Comparison of ENCODE assay signal across 1 cellular context in genomic region chr5:103569313-103570060, GRCh38.
TF ChIP-seq lines count a peak whose summit lies in the region.

No MANE protein-coding gene starts in this region.

TF ChIP-seq in GM23338, 12 proteins besides CTCF, POLR2A, EP300 and RAD21 (continued from another document):
- TF ChIP-seq STAT1 (IDR thresholded peaks at IDR 0.05; ENCODE audit: unreplicated experiment), result no peak
- TF ChIP-seq ZNF114 (CRISPR knock-in tag; IDR thresholded peaks at IDR 0.05), result no peak
- TF ChIP-seq CREB1 (CRISPR knock-in tag; IDR thresholded peaks at IDR 0.05; ENCODE audit: low read depth), result no peak
- TF ChIP-seq POLR2AphosphoS5 (IDR thresholded peaks at IDR 0.05; ENCODE audit: low read depth), result no peak
- TF ChIP-seq JUNB (IDR thresholded peaks at IDR 0.05; ENCODE audit: unreplicated experiment), result no peak
- no peak for TF ChIP-seq ZNF331 (CRISPR knock-in tag; IDR thresholded peaks at IDR 0.05; ENCODE audit: low read depth)
- no peak for TF ChIP-seq NANOG (IDR thresholded peaks at IDR 0.05; ENCODE audit: borderline replicate concordance)
- TF ChIP-seq, protein P1, sequence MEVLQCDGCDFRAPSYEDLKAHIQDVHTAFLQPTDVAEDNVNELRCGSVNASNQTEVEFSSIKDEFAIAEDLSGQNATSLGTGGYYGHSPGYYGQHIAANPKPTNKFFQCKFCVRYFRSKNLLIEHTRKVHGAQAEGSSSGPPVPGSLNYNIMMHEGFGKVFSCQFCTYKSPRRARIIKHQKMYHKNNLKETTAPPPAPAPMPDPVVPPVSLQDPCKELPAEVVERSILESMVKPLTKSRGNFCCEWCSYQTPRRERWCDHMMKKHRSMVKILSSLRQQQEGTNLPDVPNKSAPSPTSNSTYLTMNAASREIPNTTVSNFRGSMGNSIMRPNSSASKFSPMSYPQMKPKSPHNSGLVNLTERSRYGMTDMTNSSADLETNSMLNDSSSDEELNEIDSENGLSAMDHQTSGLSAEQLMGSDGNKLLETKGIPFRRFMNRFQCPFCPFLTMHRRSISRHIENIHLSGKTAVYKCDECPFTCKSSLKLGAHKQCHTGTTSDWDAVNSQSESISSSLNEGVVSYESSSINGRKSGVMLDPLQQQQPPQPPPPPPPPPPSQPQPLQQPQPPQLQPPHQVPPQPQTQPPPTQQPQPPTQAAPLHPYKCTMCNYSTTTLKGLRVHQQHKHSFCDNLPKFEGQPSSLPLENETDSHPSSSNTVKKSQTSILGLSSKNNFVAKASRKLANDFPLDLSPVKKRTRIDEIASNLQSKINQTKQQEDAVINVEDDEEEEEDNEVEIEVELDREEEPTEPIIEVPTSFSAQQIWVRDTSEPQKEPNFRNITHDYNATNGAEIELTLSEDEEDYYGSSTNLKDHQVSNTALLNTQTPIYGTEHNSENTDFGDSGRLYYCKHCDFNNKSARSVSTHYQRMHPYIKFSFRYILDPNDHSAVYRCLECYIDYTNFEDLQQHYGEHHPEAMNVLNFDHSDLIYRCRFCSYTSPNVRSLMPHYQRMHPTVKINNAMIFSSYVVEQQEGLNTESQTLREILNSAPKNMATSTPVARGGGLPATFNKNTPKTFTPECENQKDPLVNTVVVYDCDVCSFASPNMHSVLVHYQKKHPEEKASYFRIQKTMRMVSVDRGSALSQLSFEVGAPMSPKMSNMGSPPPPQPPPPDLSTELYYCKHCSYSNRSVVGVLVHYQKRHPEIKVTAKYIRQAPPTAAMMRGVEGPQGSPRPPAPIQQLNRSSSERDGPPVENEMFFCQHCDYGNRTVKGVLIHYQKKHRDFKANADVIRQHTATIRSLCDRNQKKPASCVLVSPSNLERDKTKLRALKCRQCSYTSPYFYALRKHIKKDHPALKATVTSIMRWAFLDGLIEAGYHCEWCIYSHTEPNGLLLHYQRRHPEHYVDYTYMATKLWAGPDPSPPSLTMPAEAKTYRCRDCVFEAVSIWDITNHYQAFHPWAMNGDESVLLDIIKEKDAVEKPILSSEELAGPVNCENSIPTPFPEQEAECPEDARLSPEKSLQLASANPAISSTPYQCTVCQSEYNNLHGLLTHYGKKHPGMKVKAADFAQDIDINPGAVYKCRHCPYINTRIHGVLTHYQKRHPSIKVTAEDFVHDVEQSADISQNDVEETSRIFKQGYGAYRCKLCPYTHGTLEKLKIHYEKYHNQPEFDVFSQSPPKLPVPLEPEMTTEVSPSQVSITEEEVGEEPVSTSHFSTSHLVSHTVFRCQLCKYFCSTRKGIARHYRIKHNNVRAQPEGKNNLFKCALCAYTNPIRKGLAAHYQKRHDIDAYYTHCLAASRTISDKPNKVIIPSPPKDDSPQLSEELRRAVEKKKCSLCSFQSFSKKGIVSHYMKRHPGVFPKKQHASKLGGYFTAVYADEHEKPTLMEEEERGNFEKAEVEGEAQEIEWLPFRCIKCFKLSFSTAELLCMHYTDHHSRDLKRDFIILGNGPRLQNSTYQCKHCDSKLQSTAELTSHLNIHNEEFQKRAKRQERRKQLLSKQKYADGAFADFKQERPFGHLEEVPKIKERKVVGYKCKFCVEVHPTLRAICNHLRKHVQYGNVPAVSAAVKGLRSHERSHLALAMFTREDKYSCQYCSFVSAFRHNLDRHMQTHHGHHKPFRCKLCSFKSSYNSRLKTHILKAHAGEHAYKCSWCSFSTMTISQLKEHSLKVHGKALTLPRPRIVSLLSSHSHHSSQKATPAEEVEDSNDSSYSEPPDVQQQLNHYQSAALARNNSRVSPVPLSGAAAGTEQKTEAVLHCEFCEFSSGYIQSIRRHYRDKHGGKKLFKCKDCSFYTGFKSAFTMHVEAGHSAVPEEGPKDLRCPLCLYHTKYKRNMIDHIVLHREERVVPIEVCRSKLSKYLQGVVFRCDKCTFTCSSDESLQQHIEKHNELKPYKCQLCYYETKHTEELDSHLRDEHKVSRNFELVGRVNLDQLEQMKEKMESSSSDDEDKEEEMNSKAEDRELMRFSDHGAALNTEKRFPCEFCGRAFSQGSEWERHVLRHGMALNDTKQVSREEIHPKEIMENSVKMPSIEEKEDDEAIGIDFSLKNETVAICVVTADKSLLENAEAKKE (CRISPR knock-in tag; IDR thresholded peaks at IDR 0.05), result no peak
